In the genomic region with DNA sequence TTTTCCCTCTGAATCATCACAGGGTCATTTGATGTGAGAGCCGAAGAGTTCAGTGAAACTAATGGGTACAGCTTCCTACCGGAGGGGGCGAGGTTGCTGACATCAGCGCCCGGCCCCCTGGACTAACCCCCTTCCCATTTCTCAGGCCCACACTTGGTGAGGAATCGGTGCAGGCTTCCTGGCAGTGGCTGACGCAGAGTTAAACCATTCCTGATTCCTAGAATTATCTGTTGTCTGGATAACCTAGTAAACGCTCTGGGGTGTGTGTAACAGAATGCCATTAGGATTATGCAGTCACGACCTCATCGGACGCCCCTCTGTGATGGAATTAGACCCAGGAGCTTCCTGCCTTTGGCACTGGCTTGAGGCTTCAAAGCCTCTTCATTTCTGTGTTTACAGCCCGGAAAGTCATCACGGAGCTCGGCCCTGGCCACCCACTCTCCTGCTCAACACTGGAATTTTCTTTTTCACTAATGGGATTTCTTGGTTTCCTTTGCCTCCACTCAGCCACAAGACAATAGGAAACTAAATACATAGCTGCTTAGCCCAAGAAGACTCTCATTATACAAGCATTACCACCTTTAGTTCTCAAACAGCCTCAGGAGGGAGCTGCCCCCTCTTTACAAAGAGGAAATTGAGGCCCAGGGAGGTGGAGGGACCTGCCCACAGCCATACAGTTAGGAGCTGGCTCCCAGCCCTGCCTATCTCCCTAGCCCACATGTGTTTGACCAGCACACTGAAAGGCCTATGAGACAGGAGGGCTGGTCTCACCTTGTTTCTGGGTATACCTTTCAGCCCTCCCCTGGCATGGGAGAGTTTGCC, we compare ENCODE assay signal across 10 cellular contexts.
DNase-seq lines count a peak whose midpoint lies in the region; ATAC-seq and TF ChIP-seq lines count a peak whose summit lies in the region.
"Had no signal": no experiment of that assay in that cellular context is flagged by ENCODE, and none has a peak within 500 bp of the region (broad histone marks: within the 10 kb centered on the region; RNA-seq: fewer than 3 reads in every experiment).

No MANE protein-coding gene starts in this region.

- peaks cover 5% of the 10 kb centered on the region for H3K36me3 Mint-ChIP-seq in activated naive CD4-positive, alpha-beta T cell treated with anti-CD3 and anti-CD28 coated beads for 36 hours (ENCODE audit: low read depth)
- peaks cover 75% of the 10 kb centered on the region for H3K36me3 Mint-ChIP-seq in MCF 10A (ENCODE audit: insufficient read depth, unreplicated experiment)

- H2BK15ac ChIP-seq in mesendoderm (replicated peaks; ENCODE audit: low read depth): no peak overlapping the region

- no peak overlapping the region for H3K9ac ChIP-seq in mesendoderm (ENCODE audit: low read length)

- H3K27ac Mint-ChIP-seq in activated naive CD4-positive, alpha-beta T cell treated with anti-CD3 and anti-CD28 coated beads for 36 hours: peak overlapping the region; percentile 52
- H3K27ac Mint-ChIP-seq in MCF 10A (ENCODE audit: low read depth, unreplicated experiment): peak overlapping the region; percentile 98

- no peak for TF ChIP-seq POLR2A in transverse colon (IDR thresholded peaks at IDR 0.05)

- TF ChIP-seq CTCF in MCF 10A (IDR thresholded peaks at IDR 0.05; ENCODE audit: unreplicated experiment) (no peak), transverse colon (IDR thresholded peaks at IDR 0.05) (no peak)

- no peaks in the 10 kb centered on the region for H3K9me3 ChIP-seq in transverse colon

- H2BK120ac ChIP-seq in mesendoderm (ENCODE audit: low read depth, low read length): no peak overlapping the region

- no peak overlapping the region for H3K4ac ChIP-seq in mesendoderm (ENCODE audit: low read depth, low read length)

- no peaks in the 10 kb centered on the region for H3K27me3 Mint-ChIP-seq in activated naive CD4-positive, alpha-beta T cell treated with anti-CD3 and anti-CD28 coated beads for 36 hours (ENCODE audit: low read depth)
- H3K27me3 Mint-ChIP-seq in MCF 10A (ENCODE audit: insufficient read depth, unreplicated experiment): no peaks in the 10 kb centered on the region

- no peaks in the 10 kb centered on the region for H3K4me1 ChIP-seq in mesendoderm (ENCODE audit: control insufficient read depth, low read depth, low read length)
- H3K4me1 ChIP-seq in transverse colon: peaks cover 18 to 29% (median 24%) of the 10 kb centered on the region in 4 donors

- no peak overlapping the region for H4K5ac ChIP-seq in mesendoderm (ENCODE audit: low read length)

- no peak overlapping the region for H3K4me3 Mint-ChIP-seq in activated naive CD4-positive, alpha-beta T cell treated with anti-CD3 and anti-CD28 coated beads for 36 hours
- H3K4me3 Mint-ChIP-seq in MCF 10A (ENCODE audit: unreplicated experiment): no peak overlapping the region

- no peak overlapping the region for H3K18ac ChIP-seq in mesendoderm (ENCODE audit: low read length)

- POLR2A ChIA-PET in MCF 10A (lab: Yijun Ruan, JAX): interaction anchor here (0.6 to 13.3 kb wide), 12 partner anchors 7 to 916 kb away, joined by 3 to 910 read pairs (median 10); a partner anchor contains a TSS

- peaks cover 12% of the 10 kb centered on the region for H3K4me1 Mint-ChIP-seq in activated naive CD4-positive, alpha-beta T cell treated with anti-CD3 and anti-CD28 coated beads for 36 hours (ENCODE audit: low read depth)
- peaks cover 73% of the 10 kb centered on the region for H3K4me1 Mint-ChIP-seq in MCF 10A (ENCODE audit: insufficient read depth, unreplicated experiment)

- H3K27me3 ChIP-seq in mesendoderm (ENCODE audit: insufficient read depth, low read length, poor library complexity): no peaks in the 10 kb centered on the region
- H3K27me3 ChIP-seq in transverse colon: no peaks in the 10 kb centered on the region

- H3K27ac ChIP-seq in mesendoderm (ENCODE audit: low read depth, low read length): peak overlapping the region; percentile 28
- H3K27ac ChIP-seq in transverse colon: peak overlapping the region; percentile 87 to 95 (median 94)

- H3K4me3 ChIP-seq in mesendoderm (ENCODE audit: low read length) (no peak overlapping the region), transverse colon (no peak overlapping the region)

- DNase-seq in activated naive CD4-positive, alpha-beta T cell treated with anti-CD3 and anti-CD28 coated beads for 36 hours: no peak
- no peak for DNase-seq in activated naive CD4-positive, alpha-beta T cell treated with Interleukin-2 at 50 U/mL for 16 hours
- DNase-seq in MCF 10A (ENCODE audit: unreplicated experiment) (peak; percentile 63), mesendoderm (no peak), transverse colon (no peak)
- DNase-seq in stimulated activated CD4-positive, alpha-beta T cell treated with anti-CD3 and anti-CD28 coated beads, Interleukin-1b, Interleukin-23, amount 100 ng/mL, for 48 hours: no peak
- DNase-seq: activated T-cell treated with anti-CD3 and anti-CD28 coated beads, Interleukin-2, amount 50 U/mL, for 48 hours; DMS53 had no signal

- TF ChIP-seq EP300 in transverse colon (IDR thresholded peaks at IDR 0.05; ENCODE audit: low read depth): peak; percentile 57

- H3K9me3 Mint-ChIP-seq in activated naive CD4-positive, alpha-beta T cell treated with anti-CD3 and anti-CD28 coated beads for 36 hours: no peaks in the 10 kb centered on the region
- H3K9me3 Mint-ChIP-seq in MCF 10A (ENCODE audit: unreplicated experiment): no peaks in the 10 kb centered on the region

- WGBS in mesendoderm (ENCODE audit: extremely low coverage, insufficient coverage, low lambda C conversion rate): no CpG with 5 or more reads among the region's 14 CpGs
- 73 to 80% methylated on average over 4 to 14 of the region's 14 CpGs for WGBS in transverse colon (ENCODE audit: low coverage in 1 of 2), 2 donors

- intact Hi-C loops in activated naive CD4-positive, alpha-beta T cell treated with anti-CD3 and anti-CD28 coated beads for 36 hours (cut with micrococcal nuclease): no loop called here
- intact Hi-C loops in MCF 10A (cut with micrococcal nuclease) (no loop called here), transverse colon (cut with DNase I; ENCODE audit: low total_unique reads) (no loop called here)

- no peak overlapping the region for H2AK5ac ChIP-seq in mesendoderm (ENCODE audit: low read length)

- no peak overlapping the region for H3K56ac ChIP-seq in mesendoderm (ENCODE audit: low read length)

- H3K79me2 ChIP-seq in mesendoderm (ENCODE audit: control insufficient read depth, insufficient read depth, low read length): no peaks in the 10 kb centered on the region

- no peak for ATAC-seq in GM19452 (IDR thresholded peaks at IDR 0.05; ENCODE audit: unreplicated experiment)
- no peak for ATAC-seq in GM18519 (IDR thresholded peaks at IDR 0.05; ENCODE audit: low FRiP score, unreplicated experiment)

- no peaks in the 10 kb centered on the region for H3K79me1 ChIP-seq in mesendoderm (ENCODE audit: low read length)

- BruUV-seq in MCF 10A (replicated peaks; lab: Mats Ljungman, UMichigan): no TSS peak

- H4K8ac ChIP-seq in mesendoderm (ENCODE audit: low read depth, low read length): no peak overlapping the region

- no peak overlapping the region for H3K23ac ChIP-seq in mesendoderm (ENCODE audit: low read length)

- in situ Hi-C loops in transverse colon (cut with MboI; ENCODE audit: low pct_ligation_motif_present in 1 of 4, low pct_unique_long_range_greater_than_20kb in 1 of 4, low sequenced_read_pairs in 3 of 4): no loop called here

- H3K36me3 ChIP-seq in mesendoderm (ENCODE audit: control insufficient read depth, insufficient read depth, low read length) (no peaks in the 10 kb centered on the region), transverse colon (peaks cover 0 to 3% (median 0%) of the 10 kb centered on the region in 4 donors)

- H3K4me2 ChIP-seq in mesendoderm (ENCODE audit: low read length): no peak overlapping the region

- CTCF ChIA-PET in activated naive CD4-positive, alpha-beta T cell treated with anti-CD3 and anti-CD28 coated beads for 36 hours (lab: Charles Lee): interaction anchor here (0.6 to 1.4 kb wide), 6 partner anchors 8 to 201 kb away, joined by 3 to 4 read pairs (median 3); no protein-coding TSS in a partner anchor
- CTCF ChIA-PET in MCF 10A (lab: Yijun Ruan, JAX): interaction anchor here (0.8 to 3.0 kb wide), 4 partner anchors 8 to 184 kb away, joined by 4 to 22 read pairs (median 6); no protein-coding TSS in a partner anchor

- H2BK5ac ChIP-seq in mesendoderm (ENCODE audit: low read length): no peak overlapping the region
